32 cellular contexts compared by ENCODE assay signal in genomic region chr15:81729340-81729739, GRCh38.
"Had no signal": no experiment of that assay in that cellular context is flagged by ENCODE, and none has a peak within 500 bp of the region (broad histone marks: within the 10 kb centered on the region; RNA-seq: fewer than 3 reads in every experiment).

No MANE protein-coding gene starts in this region.

- H3K36me3 Mint-ChIP-seq: immature natural killer cell; naive B cell; natural killer cell; stimulated activated naive B cell treated with anti-CD40 and anti-IgM and Interleukin-4, amounts not matched to agents 10 μg/mL and 1 μg/mL and 100 μg/mL, for 72 hours had no signal

- H3K4me1 Mint-ChIP-seq: immature natural killer cell; naive B cell; natural killer cell; stimulated activated naive B cell treated with anti-CD40 and anti-IgM and Interleukin-4, amounts not matched to agents 10 μg/mL and 1 μg/mL and 100 μg/mL, for 72 hours had no signal

- ATAC-seq: left colon; natural killer cell; pancreas; right cardiac atrium; sciatic nerve; stimulated activated naive B cell treated with anti-CD40 and anti-IgM and Interleukin-4, amounts not matched to agents 10 μg/mL and 1 μg/mL and 100 μg/mL, for 72 hours; stimulated activated naive CD8-positive, alpha-beta T cell treated with anti-CD3 and anti-CD28 coated beads, Interleukin-15, Interleukin-2, amounts not matched to agents 100 U/mL and 50 U/mL, for 24 hours had no signal

- H3K9me3 Mint-ChIP-seq: natural killer cell had no signal

- H3K36me3 ChIP-seq: left ventricle myocardium inferior, pancreas, prostate gland, stomach, thyroid gland, transverse colon, upper lobe of left lung, vagina had no signal

- H3K27me3 ChIP-seq: pancreas, stomach, testis, thyroid gland, transverse colon, upper lobe of left lung, vagina had no signal

- H3K4me1 ChIP-seq: left ventricle myocardium inferior, pancreas, prostate gland, testis, thyroid gland, upper lobe of left lung had no signal

- H3K4me3 ChIP-seq: left ventricle myocardium inferior, lung, pancreas, prostate gland, skin epidermis, stomach, testis, thyroid gland, transverse colon, upper lobe of left lung, vagina had no signal

- H3K4me3 Mint-ChIP-seq: immature natural killer cell; mesothelial cell of epicardium; natural killer cell; neural crest cell; stimulated activated naive B cell treated with anti-CD40 and anti-IgM and Interleukin-4, amounts not matched to agents 10 μg/mL and 1 μg/mL and 100 μg/mL, for 72 hours had no signal

- H3K27ac Mint-ChIP-seq: immature natural killer cell; mesothelial cell of epicardium; naive B cell; natural killer cell; stimulated activated naive B cell treated with anti-CD40 and anti-IgM and Interleukin-4, amounts not matched to agents 10 μg/mL and 1 μg/mL and 100 μg/mL, for 72 hours had no signal

- FAIRE-seq: islet of Langerhans, kidney, pancreas had no signal

- H3K9me3 ChIP-seq: pancreas, prostate gland, stomach, testis, thyroid gland, transverse colon, upper lobe of left lung, vagina had no signal

- H3K27ac ChIP-seq: left ventricle myocardium inferior, pancreas, prostate gland, skin epidermis, stomach, testis, thyroid gland, transverse colon, upper lobe of left lung, vagina had no signal

- DNase-seq: hypothalamus; immature natural killer cell; kidney; left colon; left ventricle myocardium inferior; mesendoderm; naive B cell; natural killer cell; nucleus accumbens; pancreas; posterior cingulate gyrus; retina; right cardiac atrium; stimulated activated CD4-positive, alpha-beta T cell treated with anti-CD3 and anti-CD28 coated beads, Interleukin-12 subunit alpha, Interleukin-12 subunit beta, amount 100 ng/mL, for 4 hours; stimulated activated CD4-positive, alpha-beta T cell treated with anti-CD3 and anti-CD28 coated beads, Interleukin-15, amount 100 ng/mL, for 24 hours; stimulated activated CD4-positive, alpha-beta T cell treated with anti-CD3 and anti-CD28 coated beads, Interleukin-2, amount 100 ng/mL, for 24 hours; stimulated activated CD4-positive, alpha-beta T cell treated with anti-CD3 and anti-CD28 coated beads, Interleukin-4, amount 100 ng/mL, for 1 hour; stimulated activated naive B cell treated with anti-CD40 and anti-IgM and Interleukin-4, amounts not matched to agents 10 μg/mL and 1 μg/mL and 100 μg/mL, for 72 hours; stimulated activated naive CD8-positive, alpha-beta T cell treated with anti-CD3 and anti-CD28 coated beads, Interleukin-15, Interleukin-2, amounts not matched to agents 100 U/mL and 50 U/mL, for 24 hours; stomach; testis; thyroid gland; transverse colon; upper lobe of left lung had no signal
